Comparison of ENCODE assay signal across 19 cellular contexts in genomic region chr4:136203199-136203598, GRCh38.
A peak's percentile ranks its signal among the peaks of the same experiment; 100 is the strongest.
DNase-seq lines count a peak whose midpoint lies in the region; ATAC-seq and TF ChIP-seq lines count a peak whose summit lies in the region.
"Had no signal": no experiment of that assay in that cellular context is flagged by ENCODE, and none has a peak within 500 bp of the region (broad histone marks: within the 10 kb centered on the region; RNA-seq: fewer than 3 reads in every experiment).

No MANE protein-coding gene starts in this region.

- POLR2A ChIA-PET in WTC11 (lab: Charles Lee) = no interaction called here

- no peaks in the 10 kb centered on the region for H3K79me2 ChIP-seq in neural progenitor cell (ENCODE audit: low read depth)

- TF ChIP-seq CTCF in WTC11 (IDR thresholded peaks at IDR 0.05) = no peak
- TF ChIP-seq CTCF in neural progenitor cell (IDR thresholded peaks at IDR 0.05) = no peak

- peaks cover 20% of the 10 kb centered on the region for H3K36me3 Mint-ChIP-seq in WTC11
- no peaks in the 10 kb centered on the region for H3K36me3 Mint-ChIP-seq in neural progenitor cell
- H3K36me3 Mint-ChIP-seq: CD4-positive, CD25-positive, alpha-beta regulatory T cell; CD8-positive, alpha-beta memory T cell had no signal

- ATAC-seq in WTC11 (peak; percentile 78), GM18907 (IDR thresholded peaks at IDR 0.05; ENCODE audit: unreplicated experiment) (no peak), GM21423 (IDR thresholded peaks at IDR 0.05; ENCODE audit: unreplicated experiment) (no peak)
- ATAC-seq: HCT116, K562 had no signal

- no peaks in the 10 kb centered on the region for H3K27me3 ChIP-seq in neural progenitor cell
- H3K27me3 ChIP-seq: BE2C had no signal

- no peak overlapping the region for H3K4me2 ChIP-seq in neural progenitor cell

- no peaks in the 10 kb centered on the region for H4K20me1 ChIP-seq in neural progenitor cell (ENCODE audit: low read depth)

- peaks cover 21% of the 10 kb centered on the region for H3K9me3 Mint-ChIP-seq in WTC11
- H3K9me3 Mint-ChIP-seq in neural progenitor cell = peaks cover 3% of the 10 kb centered on the region

- H3K4me1 ChIP-seq in neural progenitor cell = no peaks in the 10 kb centered on the region
- H3K4me1 ChIP-seq: BE2C had no signal

- CTCF ChIA-PET in WTC11 (lab: Charles Lee) = no interaction called here

- peak; percentile 7 for DNase-seq in ELF-1 (ENCODE audit: low read depth, low spot score)
- peak; percentile 26 for DNase-seq in WTC11 (ENCODE audit: low spot score)
- DNase-seq in iPS DF 19.7 (ENCODE audit: low read depth, low spot score) = peak; percentile 30
- peak; percentile 24 for DNase-seq in neural progenitor cell (ENCODE audit: low spot score)
- DNase-seq in SKM-1 (lab: John Stamatoyannopoulos, UW; ENCODE audit: unreplicated experiment) = no peak
- no peak for DNase-seq in Kasumi-1 (lab: John Stamatoyannopoulos, UW)
- DNase-seq: ACHN; BE2C; C1 segment of cervical spinal cord; CD4-positive, CD25-positive, alpha-beta regulatory T cell; CD8-positive, alpha-beta memory T cell; COR-L47; GDM1; HFFc6; IMR-90 had no signal

- H3K4me1 Mint-ChIP-seq in WTC11 (peaks cover 7% of the 10 kb centered on the region), neural progenitor cell (peaks cover 3% of the 10 kb centered on the region)
- H3K4me1 Mint-ChIP-seq: CD4-positive, CD25-positive, alpha-beta regulatory T cell; CD8-positive, alpha-beta memory T cell had no signal

- H3K27me3 Mint-ChIP-seq in WTC11 (ENCODE audit: low read depth) = peaks cover 86% of the 10 kb centered on the region
- H3K27me3 Mint-ChIP-seq in neural progenitor cell (ENCODE audit: insufficient read depth, low read depth) = peaks cover 2% of the 10 kb centered on the region
- H3K27me3 Mint-ChIP-seq: CD4-positive, CD25-positive, alpha-beta regulatory T cell; CD8-positive, alpha-beta memory T cell had no signal

- peaks cover 5% of the 10 kb centered on the region for H3F3A ChIP-seq in neural progenitor cell (ENCODE audit: low read depth)

- no peak overlapping the region for H3K27ac ChIP-seq in neural progenitor cell

- H3K4me3 ChIP-seq in neural progenitor cell = no peak overlapping the region
- H3K4me3 ChIP-seq: K562 had no signal

- H2AFZ ChIP-seq in neural progenitor cell (replicated peaks) = no peak overlapping the region

- H3K4me3 Mint-ChIP-seq in WTC11 = no peak overlapping the region
- no peak overlapping the region for H3K4me3 Mint-ChIP-seq in neural progenitor cell
- H3K4me3 Mint-ChIP-seq: CD4-positive, CD25-positive, alpha-beta regulatory T cell; CD8-positive, alpha-beta memory T cell; HFFc6 had no signal

- H3K36me3 ChIP-seq in neural progenitor cell = no peaks in the 10 kb centered on the region
- H3K36me3 ChIP-seq: BE2C had no signal

- H3K9me3 ChIP-seq in neural progenitor cell (ENCODE audit: low read depth) = peaks cover 11% of the 10 kb centered on the region
- H3K9me3 ChIP-seq: BE2C had no signal

- H3K27ac Mint-ChIP-seq in WTC11 = no peak overlapping the region
- H3K27ac Mint-ChIP-seq in neural progenitor cell = no peak overlapping the region
- H3K27ac Mint-ChIP-seq: CD4-positive, CD25-positive, alpha-beta regulatory T cell; CD8-positive, alpha-beta memory T cell; HFFc6 had no signal

- no peak overlapping the region for H3K9ac ChIP-seq in neural progenitor cell

TF ChIP-seq in WTC11, 78 proteins besides CTCF, POLR2A, EP300 and RAD21:
- TF ChIP-seq AFF4 (CRISPR knock-in tag; IDR thresholded peaks at IDR 0.05; ENCODE audit: borderline replicate concordance) = no peak
- TF ChIP-seq TEAD1 (CRISPR knock-in tag; IDR thresholded peaks at IDR 0.05) = peak; percentile 83; the same call in 1 of the 2 replicates
- peak; percentile 92; the same call in 1 of the 2 replicates for TF ChIP-seq FOXP4 (CRISPR knock-in tag; IDR thresholded peaks at IDR 0.05)

Comparison
In these comparisons a context has a peak if more than half of its experiments do, and no peak if none do; other contexts are left out.
1. DNase-seq: peak in ELF-1 (single experiment), WTC11 (single experiment), iPS DF 19.7 (single experiment) and neural progenitor cell (single experiment); none in SKM-1 (single experiment) and Kasumi-1 (0 of 2).